ENCODE assay signal across 8 cellular contexts in the genomic region with DNA sequence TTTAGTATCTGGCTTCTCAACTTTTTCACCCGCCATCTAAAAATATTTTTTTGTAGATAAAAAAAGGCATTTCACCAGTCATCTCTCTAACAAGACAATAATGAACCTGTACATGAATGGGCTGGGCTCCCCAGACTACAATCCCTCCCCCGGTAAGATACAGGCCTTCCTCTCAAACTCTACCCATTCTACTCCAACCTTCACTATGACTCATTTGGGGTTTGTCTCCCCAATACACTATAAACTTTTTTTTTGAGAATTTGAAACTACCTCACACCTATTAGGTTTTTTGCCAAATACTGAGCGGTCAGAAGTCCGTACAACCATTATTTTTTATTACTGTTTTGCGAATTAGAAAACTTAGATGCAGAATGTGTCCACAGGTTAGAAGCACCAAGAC. TPM values are rescaled to one million over a fixed set of nuclear protein-coding genes. Genes with fewer than 3 reads are reported as not detected.
A peak's percentile ranks its signal among the peaks of the same experiment; 100 is the strongest.
DNase-seq lines count a peak whose midpoint lies in the region; ATAC-seq, FAIRE-seq and TF ChIP-seq lines count a peak whose summit lies in the region.

No MANE protein-coding gene starts in this region.

- peaks cover 4 to 30% (median 14%) of the 10 kb centered on the region in 3 donors for H3K4me1 ChIP-seq in esophagus squamous epithelium
- H3K4me1 ChIP-seq in sigmoid colon: peaks cover 0 to 26% (median 19%) of the 10 kb centered on the region in 4 donors

- TF ChIP-seq EP300 in sigmoid colon (IDR thresholded peaks at IDR 0.05): no peak

- H3K36me3 ChIP-seq in esophagus squamous epithelium (peaks cover 0 to 46% (median 34%) of the 10 kb centered on the region in 3 donors), sigmoid colon (peaks cover 7 to 43% (median 31%) of the 10 kb centered on the region in 4 donors)

- H3K27ac ChIP-seq in esophagus squamous epithelium: peak overlapping the region; percentile 88 to 91 (median 90)
- H3K27ac ChIP-seq in sigmoid colon: peak overlapping the region; percentile 86 to 92 (median 88)

- peak; percentile 65 for ATAC-seq in T-helper 17 cell
- ATAC-seq in GM21619 (IDR thresholded peaks at IDR 0.05; ENCODE audit: unreplicated experiment): no peak
- ATAC-seq in HG03097 (IDR thresholded peaks at IDR 0.05; ENCODE audit: low FRiP score, unreplicated experiment): no peak
- no peak for ATAC-seq in GM19395 (IDR thresholded peaks at IDR 0.05; ENCODE audit: unreplicated experiment)

- intact Hi-C loops in esophagus squamous epithelium (cut with DNase I) (no loop called here), sigmoid colon (cut with DNase I) (loop anchor here (5.0 kb wide), 1 partner anchor 566 kb away; a partner anchor contains a TSS)

- H3K27me3 Mint-ChIP-seq in T-helper 17 cell: no peaks in the 10 kb centered on the region

- no peak for TF ChIP-seq CTCF in esophagus squamous epithelium (IDR thresholded peaks at IDR 0.05)
- TF ChIP-seq CTCF in sigmoid colon (IDR thresholded peaks at IDR 0.05): no peak

- no peaks in the 10 kb centered on the region for H3K27me3 ChIP-seq in esophagus squamous epithelium
- H3K27me3 ChIP-seq in sigmoid colon: no peaks in the 10 kb centered on the region

- H3K4me3 ChIP-seq in esophagus squamous epithelium: peak overlapping the region; percentile 62 to 79 (median 70)
- H3K4me3 ChIP-seq in sigmoid colon: peak overlapping the region; percentile 57 to 69 (median 64)

- FAIRE-seq in GM19239 (lab: Jason Lieb, UNC): no peak

- no peaks in the 10 kb centered on the region for H3K9me3 ChIP-seq in T-helper 17 cell (ENCODE audit: control insufficient read depth, low read length, poor library complexity, severe bottlenecking)
- no peaks in the 10 kb centered on the region for H3K9me3 ChIP-seq in esophagus squamous epithelium
- H3K9me3 ChIP-seq in sigmoid colon: no peaks in the 10 kb centered on the region

- 7 to 18% methylated on average over 5 of the region's 5 CpGs for WGBS in esophagus squamous epithelium, 2 donors
- WGBS in sigmoid colon, 2 donors: 5 to 18% methylated on average over 5 of the region's 5 CpGs

- DNase-seq in GM19239 (ENCODE audit: insufficient read length, low spot score) (peak; percentile 12), T-helper 17 cell (no peak), esophagus squamous epithelium (lab: John Stamatoyannopoulos, UW) (no peak), sigmoid colon (no peak), mesenteric fat pad (ENCODE audit: low spot score) (no peak)

- peak overlapping the region; percentile 99 for H3K4me3 Mint-ChIP-seq in T-helper 17 cell

- TF ChIP-seq POLR2A in esophagus squamous epithelium (IDR thresholded peaks at IDR 0.05) (no peak), sigmoid colon (IDR thresholded peaks at IDR 0.05) (no peak)

- peaks cover 32% of the 10 kb centered on the region for H3K4me1 Mint-ChIP-seq in T-helper 17 cell

- H3K27ac Mint-ChIP-seq in T-helper 17 cell: peak overlapping the region; percentile 99

- peaks cover 2% of the 10 kb centered on the region for H3K36me3 Mint-ChIP-seq in T-helper 17 cell (ENCODE audit: low read depth)

RNA-seq across cellular contexts. Expression of a gene that starts 0.8 kb away (rescaled TPM):
- total RNA-seq in T-helper 17 cell (1,000 to 10,000 TPM; 1,682 to 1,686 TPM), esophagus squamous epithelium (1,000 to 10,000 TPM; 1,154 to 2,029 (median 1,623) TPM), sigmoid colon (1,000 to 10,000 TPM; 1,578 to 2,161 (median 1,920) TPM), mesenteric fat pad (982 TPM)
- polyA plus RNA-seq in sigmoid colon: 1,000 to 10,000 TPM; 1,795 to 2,662 (median 1,962) TPM

RNA-seq across cellular contexts. Expression of a gene that starts 10.1 kb away (rescaled TPM):
- total RNA-seq in T-helper 17 cell (10 to 100 TPM; 53.5 to 53.7 TPM), esophagus squamous epithelium (10 to 100 TPM; 29.0 to 82.0 (median 57.5) TPM), sigmoid colon (100 to 1,000 TPM in 1 of 4 donors, 10 to 100 TPM in 3; 81.6 to 111 (median 94.7) TPM), mesenteric fat pad (167 TPM)
- polyA plus RNA-seq in sigmoid colon: 10 to 100 TPM; 30.3 to 33.6 (median 31.4) TPM

RNA-seq across cellular contexts. Expression of a gene that starts 26.4 kb away (rescaled TPM):
- 10 to 100 TPM; 54.3 to 60.9 TPM for total RNA-seq in T-helper 17 cell
- total RNA-seq in esophagus squamous epithelium: 10 to 100 TPM; 15.4 to 53.4 (median 33.4) TPM
- 10 to 100 TPM; 26.0 to 64.8 (median 37.0) TPM for total RNA-seq in sigmoid colon
- 10 to 100 TPM in 1 of 3 donors, 1 to 10 TPM in 2; 5.4 to 11.5 (median 7.6) TPM for polyA plus RNA-seq in sigmoid colon
- total RNA-seq in mesenteric fat pad: 37.0 TPM
